Comparison of ENCODE assay signal across 23 cellular contexts in the genomic region with DNA sequence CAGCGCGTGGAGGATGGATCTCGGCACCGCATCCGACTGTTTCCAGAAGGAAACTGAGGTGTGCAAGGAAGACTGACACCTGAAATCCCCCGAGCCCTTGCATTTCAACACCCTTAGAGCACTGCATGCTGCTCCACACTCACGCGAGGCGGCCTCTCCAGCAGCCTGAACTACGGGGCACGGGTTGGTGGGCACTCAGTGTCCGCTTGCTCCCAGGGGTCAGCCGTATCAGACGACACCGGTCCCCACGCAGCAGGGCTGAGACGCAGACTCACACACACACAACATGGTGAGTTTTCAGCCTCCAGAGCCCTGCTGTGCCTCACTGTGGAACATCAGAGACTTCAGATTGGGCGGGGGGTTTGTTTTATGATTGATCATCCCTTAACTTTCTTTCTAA.
"Had no signal": no experiment of that assay in that cellular context is flagged by ENCODE, and none has a peak within 500 bp of the region (broad histone marks: within the 10 kb centered on the region; RNA-seq: fewer than 3 reads in every experiment).

No MANE protein-coding gene starts in this region.

- H3K27me3 Mint-ChIP-seq: activated naive CD8-positive, alpha-beta T cell treated with anti-CD3 and anti-CD28 coated beads, Interleukin-2, amount 10 ng/mL, durations not matched to agents 7 days and 5 days; effector memory CD8-positive, alpha-beta T cell; T-cell had no signal

- FAIRE-seq: islet of Langerhans, TTC549 had no signal

- H3K9me3 Mint-ChIP-seq: activated naive CD8-positive, alpha-beta T cell treated with anti-CD3 and anti-CD28 coated beads, Interleukin-2, amount 10 ng/mL, durations not matched to agents 7 days and 5 days; effector memory CD8-positive, alpha-beta T cell; T-cell had no signal

- H3K27ac ChIP-seq: colonic mucosa, esophagus squamous epithelium, gastroesophageal sphincter, spleen, thoracic aorta, upper lobe of left lung had no signal

- H3K4me3 ChIP-seq: colonic mucosa, esophagus squamous epithelium, gastroesophageal sphincter, spleen, thoracic aorta, upper lobe of left lung had no signal

- H3K4me3 Mint-ChIP-seq: T-cell had no signal

- H3K27me3 ChIP-seq: colonic mucosa, dorsolateral prefrontal cortex, esophagus squamous epithelium, gastroesophageal sphincter, spleen, upper lobe of left lung had no signal

- H3K36me3 ChIP-seq: colonic mucosa, thoracic aorta had no signal

- H3K9me3 ChIP-seq: colonic mucosa, esophagus squamous epithelium, gastroesophageal sphincter, spleen, thoracic aorta, upper lobe of left lung had no signal

- DNase-seq: activated CD4-positive, alpha-beta T cell treated with anti-CD3 and anti-CD28 coated beads for 1 hour; activated CD8-positive, alpha-beta memory T cell treated with anti-CD3 and anti-CD28 coated beads for 24 hours; activated CD8-positive, alpha-beta memory T cell treated with anti-CD3 and anti-CD28 coated beads, Interleukin-2, amount 50 U/mL, for 4 hours; activated gamma-delta T cell treated with Interleukin-2 at 50 U/mL for 16 hours; activated naive CD8-positive, alpha-beta T cell treated with anti-CD3 and anti-CD28 coated beads, Interleukin-2, amount 10 ng/mL, durations not matched to agents 7 days and 5 days; amniotic stem cell; colonic mucosa; effector memory CD8-positive, alpha-beta T cell; esophagus squamous epithelium; head of caudate nucleus; left ventricle myocardium superior; midbrain; spleen; stimulated activated CD4-positive, alpha-beta T cell treated with anti-CD3 and anti-CD28 coated beads, Interleukin-4, amount 100 ng/mL, for 24 hours; stimulated activated naive CD4-positive, alpha-beta T cell treated with Interleukin-2 at 50 U/mL for 16 hours; T-cell had no signal

- ATAC-seq: gastroesophageal sphincter, left ventricle myocardium superior, SK-N-SH treated with all-trans-retinoic acid at 6 μM for 48 hours, T-cell had no signal
